Comparison of ENCODE assay signal across 19 cellular contexts in genomic region chr16:49755716-49756115, GRCh38.
DNase-seq lines count a peak whose midpoint lies in the region; ATAC-seq and TF ChIP-seq lines count a peak whose summit lies in the region.
"Had no signal": no experiment of that assay in that cellular context is flagged by ENCODE, and none has a peak within 500 bp of the region (broad histone marks: within the 10 kb centered on the region; RNA-seq: fewer than 3 reads in every experiment).

No MANE protein-coding gene starts in this region.

- H2BK20ac ChIP-seq in H9 (ENCODE audit: low read depth, low read length, poor library complexity, severe bottlenecking): no peak overlapping the region

- H3K4me3 ChIP-seq in BE2C (ENCODE audit: low read depth, low read length): peak overlapping the region; percentile 46
- no peak overlapping the region for H3K4me3 ChIP-seq in neuronal stem cell (ENCODE audit: low read length in 2 of 2)
- H3K4me3 ChIP-seq in upper lobe of left lung: no peak overlapping the region
- H3K4me3 ChIP-seq: lung had no signal

- H4K8ac ChIP-seq in H9 (replicated peaks; ENCODE audit: insufficient read length, low read depth, low read length) (no peak overlapping the region), neuronal stem cell (ENCODE audit: low read depth, low read length) (no peak overlapping the region)

- no peak for TF ChIP-seq CTCF in BE2C (IDR thresholded peaks at IDR 0.05; ENCODE audit: low read depth, low read length)
- TF ChIP-seq CTCF in H9 (conservative IDR thresholded peaks at IDR 0.05): no peak
- TF ChIP-seq CTCF in endothelial cell (IDR thresholded peaks at IDR 0.05; ENCODE audit: unreplicated experiment): no peak
- no peak for TF ChIP-seq CTCF in foreskin keratinocyte (conservative IDR thresholded peaks at IDR 0.05)
- no peak for TF ChIP-seq CTCF in upper lobe of left lung (IDR thresholded peaks at IDR 0.05)

- no peak overlapping the region for H2AFZ ChIP-seq in H9 (ENCODE audit: low read length)
- H2AFZ ChIP-seq in neuronal stem cell (ENCODE audit: low read length): no peak overlapping the region

- DNase-seq in BE2C (no peak), H9 (no peak), endothelial cell (ENCODE audit: low spot score) (no peak), neuronal stem cell (ENCODE audit: low spot score) (no peak), activated gamma-delta T cell (lab: John Stamatoyannopoulos, UW) (no peak), foreskin keratinocyte (no peak), nucleus accumbens (lab: John Stamatoyannopoulos, UW) (no peak), upper lobe of left lung (no peak)
- DNase-seq: activated B cell treated with CpG ODN at 0.5 μM for 24 hours; activated CD8-positive, alpha-beta T cell treated with anti-CD3 and anti-CD28 coated beads for 36 hours; activated effector memory CD4-positive, alpha-beta T cell treated with anti-CD3 and anti-CD28 coated beads, Interleukin-2, amount 50 U/mL, for 16 hours; activated T-cell treated with anti-CD3 and anti-CD28 coated beads for 4 hours; NCI-H510A treated with DMSO at 0.1 percent for 48 hours; right lobe of liver; stimulated activated CD8-positive, alpha-beta memory T cell treated with anti-CD3 and anti-CD28 coated beads, Interleukin-4, amount 100 ng/mL, for 48 hours; T-helper 9 cell had no signal

- H3K18ac ChIP-seq in H9 (ENCODE audit: insufficient read length, low read depth, low read length) (peak overlapping the region; percentile 27), neuronal stem cell (ENCODE audit: low read length) (peak overlapping the region; percentile 41)

- ATAC-seq in foreskin keratinocyte (no peak), upper lobe of left lung (ENCODE audit: low FRiP score in 2 of 2) (no peak)
- ATAC-seq: activated CD8-positive, alpha-beta T cell treated with anti-CD3 and anti-CD28 coated beads for 36 hours had no signal

- no peak overlapping the region for H3K56ac ChIP-seq in H9 (ENCODE audit: insufficient read length, low read depth, low read length)

- H3K36me3 Mint-ChIP-seq in H9 (ENCODE audit: insufficient read depth in 1 of 3, low read depth in 3 of 3) (peaks cover 0 to 3% (median 0%) of the 10 kb centered on the region in 3 experiments; a peak in 1 of 7 replicates), endothelial cell (ENCODE audit: low read depth, unreplicated experiment) (peaks cover 5% of the 10 kb centered on the region)

- WGBS in H9 (ENCODE audit: extremely low coverage, insufficient read length, low lambda C conversion rate): no CpG with 5 or more reads among the region's 6 CpGs
- no CpG with 5 or more reads among the region's 6 CpGs for WGBS in neuronal stem cell (ENCODE audit: extremely low coverage in 2 of 2, insufficient read length in 2 of 2, insufficient replicate concordance in 1 of 2), 2 donors
- WGBS in upper lobe of left lung, 2 donors: 44 to 48% methylated on average over 6 of the region's 6 CpGs

- H2BK5ac ChIP-seq in H9 (ENCODE audit: insufficient read length, low read length) (no peak overlapping the region), neuronal stem cell (ENCODE audit: low read length) (no peak overlapping the region)

- no peak overlapping the region for H4K91ac ChIP-seq in H9 (ENCODE audit: insufficient read length, low read depth, low read length)
- no peak overlapping the region for H4K91ac ChIP-seq in neuronal stem cell (ENCODE audit: low read depth, low read length, poor library complexity)

- H3K23ac ChIP-seq in H9 (ENCODE audit: insufficient read length, low read depth, low read length) (no peak overlapping the region), neuronal stem cell (ENCODE audit: low read depth, low read length, poor library complexity) (no peak overlapping the region)

- H3K4me2 ChIP-seq in H9 (ENCODE audit: insufficient read depth, insufficient read length, low read length): peak overlapping the region; percentile 49
- H3K4me2 ChIP-seq in neuronal stem cell (ENCODE audit: insufficient read depth, low read length, poor library complexity, severe bottlenecking): no peak overlapping the region

- H3K79me2 ChIP-seq in H9 (ENCODE audit: insufficient read depth, low read length): peaks cover 3% of the 10 kb centered on the region; the same call in 1 of the 2 replicates

- no peak overlapping the region for H3K14ac ChIP-seq in H9 (ENCODE audit: insufficient read depth, low read length)
- H3K14ac ChIP-seq in neuronal stem cell (ENCODE audit: low read length): peak overlapping the region; percentile 43

- peaks cover 3% of the 10 kb centered on the region for H3K23me2 ChIP-seq in H9 (ENCODE audit: insufficient read length, low read depth, low read length, poor library complexity, severe bottlenecking)

- H2AK5ac ChIP-seq in H9 (ENCODE audit: insufficient read length, low read length) (no peak overlapping the region), neuronal stem cell (ENCODE audit: low read depth, low read length) (peak overlapping the region; percentile 51)

- no peak overlapping the region for H2BK15ac ChIP-seq in H9 (ENCODE audit: low read depth, low read length)
- peak overlapping the region; percentile 84 for H2BK15ac ChIP-seq in neuronal stem cell (ENCODE audit: low read length)

- H4K20me1 ChIP-seq in H9 (ENCODE audit: control insufficient read depth, insufficient read depth, insufficient read length): no peaks in the 10 kb centered on the region

- no peak overlapping the region for H4K5ac ChIP-seq in H9 (ENCODE audit: insufficient read length, low read depth, low read length)

- H2BK12ac ChIP-seq in H9 (ENCODE audit: insufficient read length, low read depth, low read length) (no peak overlapping the region), neuronal stem cell (ENCODE audit: low read length) (no peak overlapping the region)

- H3K4me1 Mint-ChIP-seq in H9 (peaks cover 54 to 66% of the 10 kb centered on the region in 2 experiments), endothelial cell (ENCODE audit: unreplicated experiment) (peaks cover 41% of the 10 kb centered on the region)

- H3K27me3 Mint-ChIP-seq in H9 (ENCODE audit: low read depth) (no peaks in the 10 kb centered on the region; the same call in 1 of the 2 replicates), endothelial cell (ENCODE audit: unreplicated experiment) (peaks cover 12% of the 10 kb centered on the region)

- H3K36me3 ChIP-seq in BE2C: no peaks in the 10 kb centered on the region
- no peaks in the 10 kb centered on the region for H3K36me3 ChIP-seq in neuronal stem cell (replicated peaks in 1 of 2; ENCODE audit: control insufficient read depth in 2 of 2, insufficient read depth in 2 of 2, low read length in 2 of 2)
- no peaks in the 10 kb centered on the region for H3K36me3 ChIP-seq in upper lobe of left lung
- H3K36me3 ChIP-seq: ovary, right lobe of liver, uterus had no signal

- peak overlapping the region; percentile 8 to 13; a peak in 3 of 5 replicates for H3K4me3 Mint-ChIP-seq in H9
- no peak overlapping the region for H3K4me3 Mint-ChIP-seq in endothelial cell (ENCODE audit: unreplicated experiment)
- H3K4me3 Mint-ChIP-seq: activated B cell treated with CpG ODN at 0.5 μM for 24 hours; activated CD8-positive, alpha-beta T cell treated with anti-CD3 and anti-CD28 coated beads for 36 hours had no signal

- H3K9me3 Mint-ChIP-seq in H9 (no peaks in the 10 kb centered on the region), endothelial cell (ENCODE audit: unreplicated experiment) (no peaks in the 10 kb centered on the region)
- H3K9me3 Mint-ChIP-seq: activated B cell treated with CpG ODN at 0.5 μM for 24 hours; activated CD8-positive, alpha-beta T cell treated with anti-CD3 and anti-CD28 coated beads for 36 hours had no signal

- H3K79me1 ChIP-seq in H9 (ENCODE audit: insufficient read depth, low read depth, low read length, poor library complexity, severe bottlenecking): no peaks in the 10 kb centered on the region
- peaks cover 12% of the 10 kb centered on the region for H3K79me1 ChIP-seq in neuronal stem cell (ENCODE audit: low read depth, low read length)

- no peak overlapping the region for H3T11ph ChIP-seq in H9 (ENCODE audit: low read length)

- H3K27me3 ChIP-seq in BE2C (no peaks in the 10 kb centered on the region), H9 (ENCODE audit: insufficient read depth, low read length) (no peaks in the 10 kb centered on the region), neuronal stem cell (ENCODE audit: control insufficient read depth in 3 of 3, insufficient read depth in 3 of 3, low read depth in 1 of 3, low read length in 3 of 3) (no peaks in the 10 kb centered on the region), foreskin keratinocyte (no peaks in the 10 kb centered on the region), upper lobe of left lung (no peaks in the 10 kb centered on the region)
- H3K27me3 ChIP-seq: ovary, right lobe of liver, uterus had no signal

- H3K9ac ChIP-seq in H9 (ENCODE audit: extremely low read depth, insufficient read length, low read length) (peak overlapping the region; percentile 21), neuronal stem cell (ENCODE audit: low read depth, low read length, poor library complexity) (no peak overlapping the region)

- H3K27ac Mint-ChIP-seq in H9: peak overlapping the region in 2 of 3 experiments; percentile 25 to 73; a peak in 3 of 7 replicates
- peak overlapping the region; percentile 89 for H3K27ac Mint-ChIP-seq in endothelial cell (ENCODE audit: unreplicated experiment)
- H3K27ac Mint-ChIP-seq: activated B cell treated with CpG ODN at 0.5 μM for 24 hours; activated CD8-positive, alpha-beta T cell treated with anti-CD3 and anti-CD28 coated beads for 36 hours had no signal

- no peak overlapping the region for H3K4ac ChIP-seq in H9 (ENCODE audit: low read depth, low read length)
- H3K4ac ChIP-seq in neuronal stem cell (ENCODE audit: low read length): no peak overlapping the region

- no peak for TF ChIP-seq POLR2A in upper lobe of left lung (IDR thresholded peaks at IDR 0.05)

- no peak overlapping the region for H3K27ac ChIP-seq in H9 (ENCODE audit: insufficient read length, low read depth, low read length)
- H3K27ac ChIP-seq in neuronal stem cell (replicated peaks; ENCODE audit: low read length): no peak overlapping the region
- H3K27ac ChIP-seq in foreskin keratinocyte: no peak overlapping the region
- peak overlapping the region in 2 of 4 donors; percentile 82 to 85 for H3K27ac ChIP-seq in upper lobe of left lung
- H3K27ac ChIP-seq: ovary had no signal

- TF ChIP-seq EP300 in upper lobe of left lung (IDR thresholded peaks at IDR 0.05): no peak

- H2BK120ac ChIP-seq in H9 (ENCODE audit: low read depth, low read length, poor library complexity, severe bottlenecking) (no peak overlapping the region), neuronal stem cell (ENCODE audit: low read depth, low read length) (no peak overlapping the region)

- no peaks in the 10 kb centered on the region for H3K9me3 ChIP-seq in BE2C
- no peaks in the 10 kb centered on the region for H3K9me3 ChIP-seq in H9 (ENCODE audit: control insufficient read depth, low read depth, low read length)
- no peaks in the 10 kb centered on the region for H3K9me3 ChIP-seq in neuronal stem cell (replicated peaks in 1 of 2; ENCODE audit: control insufficient read depth in 2 of 2, insufficient read depth in 1 of 2, low read depth in 1 of 2, low read length in 2 of 2)
- no peaks in the 10 kb centered on the region for H3K9me3 ChIP-seq in upper lobe of left lung
- H3K9me3 ChIP-seq: ovary, right lobe of liver, uterus had no signal

- peaks cover 12% of the 10 kb centered on the region for H3K4me1 ChIP-seq in BE2C
- H3K4me1 ChIP-seq in H9 (ENCODE audit: insufficient read depth, low read length): peaks cover 17% of the 10 kb centered on the region; the same call in 1 of the 2 replicates
- H3K4me1 ChIP-seq in neuronal stem cell (ENCODE audit: control insufficient read depth in 2 of 2, insufficient read depth in 1 of 2, low read depth in 1 of 2, low read length in 2 of 2): peaks cover 35 to 38% of the 10 kb centered on the region in 2 donors
- H3K4me1 ChIP-seq in foreskin keratinocyte: no peaks in the 10 kb centered on the region
- peaks cover 11 to 24% (median 15%) of the 10 kb centered on the region in 4 donors for H3K4me1 ChIP-seq in upper lobe of left lung
- H3K4me1 ChIP-seq: right lobe of liver, uterus had no signal
